Comparison of ENCODE assay signal across 12 cellular contexts in genomic region chr19:52688335-52688734, GRCh38. TPM values are rescaled to one million over a fixed set of nuclear protein-coding genes. Genes with fewer than 3 reads are reported as not detected.
DNase-seq lines count a peak whose midpoint lies in the region; ATAC-seq and TF ChIP-seq lines count a peak whose summit lies in the region.
"Had no signal": no experiment of that assay in that cellular context is flagged by ENCODE, and none has a peak within 500 bp of the region (broad histone marks: within the 10 kb centered on the region; RNA-seq: fewer than 3 reads in every experiment).

No MANE protein-coding gene starts in this region.

- no peak for TF ChIP-seq CTCF in ascending aorta (IDR thresholded peaks at IDR 0.05)
- TF ChIP-seq CTCF in mesothelial cell of epicardium (IDR thresholded peaks at IDR 0.05; ENCODE audit: unreplicated experiment) = no peak
- no peak for TF ChIP-seq CTCF in Peyer's patch (IDR thresholded peaks at IDR 0.05)

- H3K4me1 ChIP-seq in CD4-positive, CD25-positive, alpha-beta regulatory T cell (ENCODE audit: control insufficient read depth, insufficient read depth, low read length, poor library complexity, severe bottlenecking) = peaks cover 20% of the 10 kb centered on the region
- H3K4me1 ChIP-seq in HAP-1 (no peaks in the 10 kb centered on the region; the same call in 1 of the 2 replicates), ascending aorta (peaks cover 3 to 28% of the 10 kb centered on the region in 2 donors), Peyer's patch (peaks cover 0 to 5% (median 0%) of the 10 kb centered on the region in 4 donors)

- H3K4me1 Mint-ChIP-seq in CD4-positive, CD25-positive, alpha-beta regulatory T cell = peaks cover 18 to 50% (median 32%) of the 10 kb centered on the region in 4 donors
- H3K4me1 Mint-ChIP-seq in mesothelial cell of epicardium = peaks cover 50% of the 10 kb centered on the region

- peaks cover 0 to 5% (median 0%) of the 10 kb centered on the region in 7 donors for H3K9me3 Mint-ChIP-seq in CD4-positive, CD25-positive, alpha-beta regulatory T cell
- no peaks in the 10 kb centered on the region for H3K9me3 Mint-ChIP-seq in mesothelial cell of epicardium

- H3K27ac Mint-ChIP-seq in CD4-positive, CD25-positive, alpha-beta regulatory T cell = peak overlapping the region in 2 of 3 donors; percentile 2 to 95
- H3K27ac Mint-ChIP-seq in mesothelial cell of epicardium = peak overlapping the region; percentile 99

- H3K36me3 Mint-ChIP-seq in CD4-positive, CD25-positive, alpha-beta regulatory T cell = peaks cover 19% of the 10 kb centered on the region
- no peaks in the 10 kb centered on the region for H3K36me3 Mint-ChIP-seq in mesothelial cell of epicardium

- peaks cover 2 to 6% of the 10 kb centered on the region in 2 experiments for H3K9me3 ChIP-seq in CD4-positive, CD25-positive, alpha-beta regulatory T cell (ENCODE audit: control insufficient read depth in 2 of 2, low read length in 2 of 2)
- H3K9me3 ChIP-seq in HAP-1 = 0 out of 2 replicates have a peak, but pooled peaks cover 6% of the 10 kb centered on the region
- no peaks in the 10 kb centered on the region for H3K9me3 ChIP-seq in ascending aorta
- H3K9me3 ChIP-seq in Peyer's patch = no peaks in the 10 kb centered on the region
- H3K9me3 ChIP-seq: tibial nerve had no signal

- no peak for ATAC-seq in CD4-positive, CD25-positive, alpha-beta regulatory T cell (ENCODE audit: low read depth in 2 of 2)
- ATAC-seq in HG03521 (IDR thresholded peaks at IDR 0.05; ENCODE audit: unreplicated experiment) = no peak
- no peak for ATAC-seq in GM18858 (IDR thresholded peaks at IDR 0.05; ENCODE audit: unreplicated experiment)

- intact Hi-C loops in ascending aorta (cut with DNase I) = loop anchor here (10.0 kb wide), 1 partner anchor 676 kb away; the partner anchor contains the start of gene ZNF525

- no peak for TF ChIP-seq POLR2A in Peyer's patch (IDR thresholded peaks at IDR 0.05)

- H3K4me3 ChIP-seq in CD4-positive, CD25-positive, alpha-beta regulatory T cell (ENCODE audit: low read depth, low read length) = peak overlapping the region; percentile 7
- H3K4me3 ChIP-seq in HAP-1 (peak overlapping the region; percentile 48), ascending aorta (peak overlapping the region in 1 of 2 donors; percentile 89), Peyer's patch (no peak overlapping the region)

- peak overlapping the region in 3 of 4 donors; percentile 47 to 100 (median 92) for H3K4me3 Mint-ChIP-seq in CD4-positive, CD25-positive, alpha-beta regulatory T cell
- H3K4me3 Mint-ChIP-seq in mesothelial cell of epicardium = peak overlapping the region; percentile 95

- no peaks in the 10 kb centered on the region for H3K27me3 ChIP-seq in CD4-positive, CD25-positive, alpha-beta regulatory T cell (ENCODE audit: control insufficient read depth, insufficient read depth, low read length)
- no peaks in the 10 kb centered on the region for H3K27me3 ChIP-seq in HAP-1 (ENCODE audit: low read depth)
- no peaks in the 10 kb centered on the region for H3K27me3 ChIP-seq in ascending aorta
- H3K27me3 ChIP-seq in Peyer's patch = no peaks in the 10 kb centered on the region
- H3K27me3 ChIP-seq: tibial nerve had no signal

- H3K36me3 ChIP-seq in CD4-positive, CD25-positive, alpha-beta regulatory T cell (ENCODE audit: control insufficient read depth, insufficient read depth, low read length) = peaks cover 3% of the 10 kb centered on the region
- no peaks in the 10 kb centered on the region for H3K36me3 ChIP-seq in HAP-1 (replicated peaks)
- H3K36me3 ChIP-seq in ascending aorta = peaks cover 6% of the 10 kb centered on the region in 2 donors
- H3K36me3 ChIP-seq in Peyer's patch = no peaks in the 10 kb centered on the region

- in situ Hi-C loops in HAP-1 (cut with MboI; ENCODE audit: low sequenced_read_pairs) = loop anchor here (25.0 kb wide), 1 partner anchor 674 kb away; the partner anchor contains the start of gene ZNF525

- no peak overlapping the region for H3K27ac ChIP-seq in CD4-positive, CD25-positive, alpha-beta regulatory T cell (ENCODE audit: insufficient read depth, low read length, poor library complexity, severe bottlenecking)
- H3K27ac ChIP-seq in ascending aorta (peak overlapping the region; percentile 95 to 98), Peyer's patch (no peak overlapping the region)

- H3K27me3 Mint-ChIP-seq in CD4-positive, CD25-positive, alpha-beta regulatory T cell = no peaks in the 10 kb centered on the region
- H3K27me3 Mint-ChIP-seq in mesothelial cell of epicardium (ENCODE audit: low read depth) = no peaks in the 10 kb centered on the region

- DNase-seq in CD4-positive, CD25-positive, alpha-beta regulatory T cell = no peak
- no peak for DNase-seq in HAP-1 (ENCODE audit: low spot score in 2 of 2)
- no peak for DNase-seq in ascending aorta (ENCODE audit: low spot score in 2 of 2)
- DNase-seq in mesothelial cell of epicardium (ENCODE audit: low spot score in 2 of 2, unreplicated experiment in 2 of 2) = no peak
- DNase-seq in NCI-H524 treated with DMSO at 0.1 percent for 48 hours (lab: John Stamatoyannopoulos, UW) = no peak
- DNase-seq in Peyer's patch = no peak
- DNase-seq: activated naive CD4-positive, alpha-beta T cell treated with anti-CD3 and anti-CD28 coated beads, Interleukin-2, amount 50 U/mL, for 16 hours; erythroblast; MM.1S had no signal

RNA-seq across cellular contexts. Expression of gene ZNF611, which starts 46.5 kb away (rescaled TPM):
- 26.9 TPM for total RNA-seq in CD4-positive, CD25-positive, alpha-beta regulatory T cell
- 10 to 100 TPM; 19.0 to 34.1 (median 24.2) TPM for polyA plus RNA-seq in CD4-positive, CD25-positive, alpha-beta regulatory T cell
- total RNA-seq in ascending aorta (13.1 TPM), mesothelial cell of epicardium (26.7 to 29.6 TPM (median 29.0 TPM) in 3 replicates), Peyer's patch (10 to 100 TPM; 14.5 to 19.0 (median 16.3) TPM)

RNA-seq across cellular contexts. Expression of gene ZNF83, which starts 50.2 kb away (rescaled TPM):
- total RNA-seq in CD4-positive, CD25-positive, alpha-beta regulatory T cell = 63.7 TPM
- 10 to 100 TPM in 2 of 4 donors, 1 to 10 TPM in 2; 8.3 to 13.9 (median 11.3) TPM for polyA plus RNA-seq in CD4-positive, CD25-positive, alpha-beta regulatory T cell
- 29.1 TPM for total RNA-seq in ascending aorta
- 143 to 152 TPM (median 145 TPM) in 3 replicates for total RNA-seq in mesothelial cell of epicardium
- total RNA-seq in Peyer's patch = 10 to 100 TPM; 26.6 to 96.6 (median 38.6) TPM

Comparison
In these comparisons a context has a peak if more than half of its experiments do, and no peak if none do; other contexts are left out.
1. H3K27ac ChIP-seq: peak in ascending aorta (2 of 2); none in CD4-positive, CD25-positive, alpha-beta regulatory T cell (single experiment) and Peyer's patch (0 of 4).
2. H3K4me3 ChIP-seq: peak in CD4-positive, CD25-positive, alpha-beta regulatory T cell (single experiment) and HAP-1 (single experiment); none in Peyer's patch (0 of 4).